Comparison of ENCODE assay signal across 8 cellular contexts in genomic region chr6:49551866-49552129, GRCh38. TPM values are rescaled to one million over a fixed set of nuclear protein-coding genes. Genes with fewer than 3 reads are reported as not detected.
DNase-seq lines count a peak whose midpoint lies in the region; ATAC-seq and TF ChIP-seq lines count a peak whose summit lies in the region.

No MANE protein-coding gene starts in this region.

- H3K9me3 Mint-ChIP-seq in Calu3 (ENCODE audit: low read depth, unreplicated experiment) = no peaks in the 10 kb centered on the region
- no peaks in the 10 kb centered on the region for H3K9me3 Mint-ChIP-seq in stimulated activated naive CD8-positive, alpha-beta T cell treated with anti-CD3 and anti-CD28 coated beads, Interleukin-15, amount 100 ng/mL, for 72 hours

- H3K4me1 Mint-ChIP-seq in Calu3 (ENCODE audit: low read depth, unreplicated experiment) = peaks cover 21% of the 10 kb centered on the region
- peaks cover 26% of the 10 kb centered on the region for H3K4me1 Mint-ChIP-seq in stimulated activated naive CD8-positive, alpha-beta T cell treated with anti-CD3 and anti-CD28 coated beads, Interleukin-15, amount 100 ng/mL, for 72 hours

- DNase-seq in Calu3 (no peak), fibroblast of lung (ENCODE audit: low read depth in 2 of 2) (no peak), NCI-H1092 treated with DMSO at 0.1 percent for 48 hours (lab: John Stamatoyannopoulos, UW) (no peak), amygdala (lab: John Stamatoyannopoulos, UW) (no peak), SHP77 treated with DMSO at 0.1 percent for 48 hours (lab: John Stamatoyannopoulos, UW) (no peak)
- DNase-seq in stimulated activated naive CD8-positive, alpha-beta T cell treated with anti-CD3 and anti-CD28 coated beads, Interleukin-15, amount 100 ng/mL, for 72 hours = no peak

- no peaks in the 10 kb centered on the region for H3K79me2 ChIP-seq in fibroblast of lung (ENCODE audit: control insufficient read depth, insufficient read depth, low read length)

- no peak overlapping the region for H3K27ac ChIP-seq in fibroblast of lung (ENCODE audit: insufficient read depth, low read length)

- H3K27ac Mint-ChIP-seq in Calu3 (ENCODE audit: unreplicated experiment) = peak overlapping the region; percentile 75
- peak overlapping the region in 1 of 2 donors; percentile 81 for H3K27ac Mint-ChIP-seq in stimulated activated naive CD8-positive, alpha-beta T cell treated with anti-CD3 and anti-CD28 coated beads, Interleukin-15, amount 100 ng/mL, for 72 hours

- no peaks in the 10 kb centered on the region for H3K36me3 ChIP-seq in fibroblast of lung (ENCODE audit: control insufficient read depth, insufficient read depth, low read length)

- no peak overlapping the region for H2AFZ ChIP-seq in fibroblast of lung (ENCODE audit: low read length)

- peaks cover 60% of the 10 kb centered on the region for H3K36me3 Mint-ChIP-seq in Calu3 (ENCODE audit: insufficient read depth, unreplicated experiment)

- H3K27me3 ChIP-seq in fibroblast of lung (ENCODE audit: control insufficient read depth, insufficient read depth, low read length) = peaks cover 10% of the 10 kb centered on the region

- no peaks in the 10 kb centered on the region for H3K9me3 ChIP-seq in fibroblast of lung (ENCODE audit: control insufficient read depth, insufficient read depth, low read depth, low read length)

- no peak overlapping the region for H3K4me2 ChIP-seq in fibroblast of lung (ENCODE audit: extremely low read depth, insufficient read depth, low read length)

- TF ChIP-seq CTCF in Calu3 (IDR thresholded peaks at IDR 0.05; ENCODE audit: unreplicated experiment) (no peak), fibroblast of lung (conservative IDR thresholded peaks at IDR 0.05 in 1 of 2, IDR thresholded peaks at IDR 0.05 in 1 of 2; ENCODE audit: low read depth in 1 of 2, low read length in 2 of 2) (no peak)

- H3K4me3 Mint-ChIP-seq in Calu3 (ENCODE audit: low read depth, unreplicated experiment) = peak overlapping the region; percentile 79
- H3K4me3 Mint-ChIP-seq in stimulated activated naive CD8-positive, alpha-beta T cell treated with anti-CD3 and anti-CD28 coated beads, Interleukin-15, amount 100 ng/mL, for 72 hours = peak overlapping the region; percentile 64 to 83

- CTCF ChIA-PET in Calu3 (lab: Charles Lee) = no interaction called here

- H3K9ac ChIP-seq in fibroblast of lung (ENCODE audit: insufficient read depth, low read length) = no peak overlapping the region

- no peaks in the 10 kb centered on the region for H3K27me3 Mint-ChIP-seq in Calu3 (ENCODE audit: unreplicated experiment)
- peaks cover 32% of the 10 kb centered on the region for H3K27me3 Mint-ChIP-seq in stimulated activated naive CD8-positive, alpha-beta T cell treated with anti-CD3 and anti-CD28 coated beads, Interleukin-15, amount 100 ng/mL, for 72 hours

- H3K4me3 ChIP-seq in fibroblast of lung (replicated peaks in 1 of 4; ENCODE audit: control extremely low read depth in 1 of 4, insufficient read depth in 1 of 4, low read depth in 3 of 4, low read length in 4 of 4) = peak overlapping the region in 3 of 4 experiments; percentile 24 to 72 (median 57)

- H3K4me1 ChIP-seq in fibroblast of lung (ENCODE audit: control insufficient read depth, extremely low read depth, insufficient read depth, low read length) = no peaks in the 10 kb centered on the region

- BruUV-seq in Calu3 (replicated peaks; lab: Mats Ljungman, UMichigan) = no TSS peak

- H4K20me1 ChIP-seq in fibroblast of lung (ENCODE audit: control insufficient read depth, extremely low read depth, insufficient read depth, low read length) = no peaks in the 10 kb centered on the region

- peak; percentile 58 for ATAC-seq in GM21360 (IDR thresholded peaks at IDR 0.05; ENCODE audit: unreplicated experiment)
- peak; percentile 35 for ATAC-seq in HG03520 (IDR thresholded peaks at IDR 0.05; ENCODE audit: unreplicated experiment)
- peak; percentile 46 for ATAC-seq in stimulated activated naive CD8-positive, alpha-beta T cell treated with anti-CD3 and anti-CD28 coated beads, Interleukin-15, amount 100 ng/mL, for 72 hours

- intact Hi-C loops in Calu3 (cut with micrococcal nuclease; ENCODE audit: unreplicated experiment) = loop anchor here (2.0 kb wide), 1 partner anchor 17 kb away; no protein-coding TSS in a partner anchor

RNA-seq across cellular contexts. Expression of gene C6orf141, which starts 1.3 kb away (rescaled TPM):
- total RNA-seq in Calu3 (2022) (60.9 and 74.2 TPM in 2 replicates), fibroblast of lung (0.33 and 0.77 TPM in 2 replicates)
- polyA plus RNA-seq in fibroblast of lung = 0.06 and 1.0 TPM in 2 replicates
- polyA plus RNA-seq in fibroblast of lung (2012) = 0.80 TPM in 1 of 2 replicates, not detected in the other
- polyA minus RNA-seq in fibroblast of lung (ENCODE audit: low replicate concordance) = not detected in 2 replicates

RNA-seq across cellular contexts. Expression of gene GLYATL3, which starts 52.1 kb away (rescaled TPM):
- not detected in 2 replicates for total RNA-seq in Calu3 (2022)
- not detected in 2 replicates for total RNA-seq in fibroblast of lung
- polyA plus RNA-seq in fibroblast of lung = not detected in 2 replicates
- polyA plus RNA-seq in fibroblast of lung (2012) = not detected in 2 replicates
- not detected in 2 replicates for polyA minus RNA-seq in fibroblast of lung (ENCODE audit: low replicate concordance)

Comparison
In these comparisons a context has a peak if more than half of its experiments do, and no peak if none do; other contexts are left out.
1. RNA of gene C6orf141, which starts 1.3 kb away (total RNA-seq): 60.9 to 74.2 TPM in Calu3; 0.33 to 0.77 TPM in fibroblast of lung; every median in the first group is over 10 times any median in the second.
2. Peak in every context shown above with its lines, with median percentiles within 50 percentile points of each other: ATAC-seq.